Comparison of ENCODE assay signal across 13 cellular contexts in the genomic region with DNA sequence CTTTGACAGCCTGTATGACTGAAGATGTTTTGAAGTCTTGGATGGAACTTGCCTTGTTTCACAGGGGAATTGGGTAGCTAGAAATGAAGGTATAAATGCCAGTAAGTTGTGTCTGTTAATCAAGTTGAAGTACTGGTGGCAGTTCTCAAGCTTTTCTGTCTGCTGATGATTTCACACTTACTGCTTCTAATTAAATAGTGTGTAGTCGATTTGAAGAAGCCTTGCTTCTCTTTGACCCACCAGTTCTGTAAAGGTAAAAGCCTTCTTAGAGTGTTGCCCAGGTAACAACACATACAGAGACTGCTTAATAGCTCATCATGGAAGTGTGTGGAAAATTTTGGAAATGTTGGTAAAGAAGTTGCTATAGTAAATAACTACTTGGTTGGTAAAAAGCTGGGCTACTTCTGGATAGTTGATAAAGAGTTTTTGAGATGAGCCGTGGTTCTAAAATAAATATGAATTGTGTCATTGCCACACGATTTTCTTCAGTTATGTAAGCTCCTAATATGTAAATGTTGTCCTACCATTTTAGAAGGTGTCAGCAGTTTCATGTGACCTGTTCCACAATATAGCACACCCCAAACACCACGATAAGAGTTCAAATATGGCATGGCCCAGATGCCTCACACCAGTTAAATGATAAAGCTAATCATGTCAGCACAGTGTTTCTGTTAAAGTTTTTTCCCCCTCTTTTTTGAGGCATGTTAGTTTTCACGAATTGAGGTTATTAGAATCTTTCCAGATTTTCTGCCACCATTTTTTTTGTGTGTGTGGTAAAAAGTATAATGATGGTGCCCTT. TPM values are rescaled to one million over a fixed set of nuclear protein-coding genes. Genes with fewer than 3 reads are reported as not detected.
DNase-seq lines count a peak whose midpoint lies in the region; ATAC-seq and TF ChIP-seq lines count a peak whose summit lies in the region.
"Had no signal": no experiment of that assay in that cellular context is flagged by ENCODE, and none has a peak within 500 bp of the region (broad histone marks: within the 10 kb centered on the region; RNA-seq: fewer than 3 reads in every experiment).

No MANE protein-coding gene starts in this region.

- no peak overlapping the region for H3K27ac ChIP-seq in MM.1S (ENCODE audit: low read length)
- H3K27ac ChIP-seq: testis had no signal

- peaks cover 3% of the 10 kb centered on the region for H3K27me3 Mint-ChIP-seq in brain
- H3K27me3 Mint-ChIP-seq in natural killer cell (ENCODE audit: low read depth in 2 of 2) = no peaks in the 10 kb centered on the region

- H3K4me3 ChIP-seq in GM12865 (ENCODE audit: low read depth, low read length) (peak overlapping the region; percentile 51), MM.1S (ENCODE audit: low read length) (no peak overlapping the region)
- H3K4me3 ChIP-seq: testis had no signal

- peaks cover 22% of the 10 kb centered on the region for H3K4me1 Mint-ChIP-seq in brain
- peaks cover 44 to 56% of the 10 kb centered on the region in 2 donors for H3K4me1 Mint-ChIP-seq in natural killer cell

- DNase-seq in GM12865 (ENCODE audit: low read depth) = peak; percentile 52
- DNase-seq in MM.1S = peak; percentile 30
- DNase-seq in natural killer cell = no peak
- no peak for DNase-seq in nucleus accumbens (lab: John Stamatoyannopoulos, UW)
- DNase-seq in SW480 (ENCODE audit: low spot score) = no peak
- no peak for DNase-seq in ureter (ENCODE audit: low spot score)
- DNase-seq: activated naive CD4-positive, alpha-beta T cell treated with anti-CD3 and anti-CD28 coated beads, Interleukin-2, amount 50 U/mL, for 16 hours; cerebellar nuclear complex; hypothalamus; testis had no signal

- no peaks in the 10 kb centered on the region for H3K36me3 ChIP-seq in MM.1S (replicated peaks; ENCODE audit: insufficient read depth, low read length)

- peaks cover 86% of the 10 kb centered on the region for H3K79me2 ChIP-seq in MM.1S (ENCODE audit: low read length)

- peak overlapping the region; percentile 22; the same call in 1 of the 2 replicates for H3K4me2 ChIP-seq in MM.1S (ENCODE audit: low read depth, low read length)

- no peaks in the 10 kb centered on the region for H3K9me3 ChIP-seq in MM.1S (replicated peaks; ENCODE audit: insufficient read depth, low read length)
- H3K9me3 ChIP-seq: testis had no signal

- H2AFZ ChIP-seq in MM.1S (ENCODE audit: low read length) = no peak overlapping the region

- H3K9me2 ChIP-seq in MM.1S (replicated peaks; ENCODE audit: insufficient read depth, low read length) = no peaks in the 10 kb centered on the region

- H3F3A ChIP-seq in MM.1S (ENCODE audit: insufficient read depth, low read length) = no peaks in the 10 kb centered on the region

- H4K20me1 ChIP-seq in MM.1S (ENCODE audit: insufficient read depth, low read length) = no peaks in the 10 kb centered on the region; the same call in 1 of the 2 replicates

- H3K27me3 ChIP-seq in MM.1S (replicated peaks; ENCODE audit: insufficient read depth, low read length) = no peaks in the 10 kb centered on the region
- H3K27me3 ChIP-seq: testis had no signal

- H3K9me3 Mint-ChIP-seq in brain (no peaks in the 10 kb centered on the region), natural killer cell (no peaks in the 10 kb centered on the region)
- H3K9me3 Mint-ChIP-seq: CD14-positive monocyte had no signal

- H3K36me3 Mint-ChIP-seq in brain (peaks cover 10% of the 10 kb centered on the region), natural killer cell (no peaks in the 10 kb centered on the region)

- H3K9ac ChIP-seq in MM.1S (ENCODE audit: low read length) = no peak overlapping the region

- ATAC-seq in natural killer cell (peak in 1 of 3 donors; percentile 29), GM19328 (IDR thresholded peaks at IDR 0.05; ENCODE audit: unreplicated experiment) (no peak)

- peaks cover 18% of the 10 kb centered on the region for H3K4me1 ChIP-seq in MM.1S (ENCODE audit: low read length)
- H3K4me1 ChIP-seq: testis had no signal

- peak overlapping the region in 3 of 5 experiments; percentile 12 to 68 (median 61) for H3K27ac Mint-ChIP-seq in brain
- H3K27ac Mint-ChIP-seq in natural killer cell = peak overlapping the region; percentile 79 to 83

- TF ChIP-seq CTCF in GM12865 (IDR thresholded peaks at IDR 0.05; ENCODE audit: insufficient read depth, low read depth, low read length, missing control alignments) = no peak
- no peak for TF ChIP-seq CTCF in MM.1S (IDR thresholded peaks at IDR 0.05; ENCODE audit: low read length)
- no peak for TF ChIP-seq CTCF in brain (conservative IDR thresholded peaks at IDR 0.05)
- no peak for TF ChIP-seq CTCF in natural killer cell (IDR thresholded peaks at IDR 0.05)

- H3K4me3 Mint-ChIP-seq in brain (no peak overlapping the region), natural killer cell (peak overlapping the region; percentile 7)
- H3K4me3 Mint-ChIP-seq: CD14-positive monocyte had no signal

- intact Hi-C loops in natural killer cell (cut with micrococcal nuclease) = loop anchor here (10.0 kb wide), 1 partner anchor 302 kb away; the partner anchor contains the start of genes GAS5 and ZBTB37

RNA-seq across cellular contexts. Expression of gene RABGAP1L, which starts 7.4 kb away (rescaled TPM):
- 17.1 TPM for polyA plus RNA-seq in brain (ENCODE audit: insufficient read depth, low read depth, low replicate concordance)
- total RNA-seq in natural killer cell (100 to 1,000 TPM; 145 to 168 (median 153) TPM), ureter (114 TPM)

Comparison
In these comparisons a context has a peak if more than half of its experiments do, and no peak if none do; other contexts are left out.
1. DNase-seq: peak in GM12865 (single experiment) and MM.1S (single experiment); none in natural killer cell (single experiment), nucleus accumbens (0 of 56), SW480 (single experiment) and ureter (single experiment).